ENCODE assay signal across 16 cellular contexts in the genomic region with DNA sequence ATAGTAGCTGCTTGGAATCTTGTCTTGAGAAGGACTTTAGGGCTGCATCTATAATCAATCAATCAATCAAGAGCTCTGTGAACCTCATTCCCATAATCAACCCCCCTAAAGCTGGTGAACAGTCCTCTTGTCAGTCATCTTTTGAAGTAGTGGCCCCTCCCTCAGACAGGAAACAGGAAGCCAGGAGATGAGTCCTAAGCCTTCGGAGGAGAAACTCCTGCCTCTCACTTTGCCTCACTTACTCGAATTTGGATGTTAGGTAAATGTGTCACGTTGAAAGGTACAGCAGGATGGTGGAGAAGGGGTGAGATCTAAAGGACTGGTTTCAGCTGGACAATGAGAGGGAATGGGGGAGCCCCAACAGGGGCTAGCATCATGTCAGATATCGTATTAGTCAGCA.
DNase-seq lines count a peak whose midpoint lies in the region; TF ChIP-seq lines count a peak whose summit lies in the region.
"Had no signal": no experiment of that assay in that cellular context is flagged by ENCODE, and none has a peak within 500 bp of the region (broad histone marks: within the 10 kb centered on the region; RNA-seq: fewer than 3 reads in every experiment).

No MANE protein-coding gene starts in this region.

- TF ChIP-seq POLR2A in esophagus muscularis mucosa (IDR thresholded peaks at IDR 0.05; ENCODE audit: low read depth) = no peak

- peaks cover 3% of the 10 kb centered on the region for H3K36me3 Mint-ChIP-seq in T-helper 1 cell treated with Interleukin-12 subunit alpha and Interleukin-12 subunit beta and Interleukin-4 antibody, amounts not matched to agents 30 μg/mL and 1 μg/mL, for 36 hours (ENCODE audit: low read depth)
- peaks cover 9% of the 10 kb centered on the region for H3K36me3 Mint-ChIP-seq in activated T-cell treated with anti-CD3 and anti-CD28 coated beads, Interleukin-2, amount 50 U/mL, for 24 hours (ENCODE audit: low read depth)
- H3K36me3 Mint-ChIP-seq: CD14-positive monocyte had no signal

- H3K27ac Mint-ChIP-seq in T-helper 1 cell treated with Interleukin-12 subunit alpha and Interleukin-12 subunit beta and Interleukin-4 antibody, amounts not matched to agents 30 μg/mL and 1 μg/mL, for 36 hours = peak overlapping the region; percentile 22
- peak overlapping the region; percentile 45 for H3K27ac Mint-ChIP-seq in activated T-cell treated with anti-CD3 and anti-CD28 coated beads, Interleukin-2, amount 50 U/mL, for 24 hours
- H3K27ac Mint-ChIP-seq: CD14-positive monocyte had no signal

- no peak overlapping the region for H3K4me3 Mint-ChIP-seq in T-helper 1 cell treated with Interleukin-12 subunit alpha and Interleukin-12 subunit beta and Interleukin-4 antibody, amounts not matched to agents 30 μg/mL and 1 μg/mL, for 36 hours
- H3K4me3 Mint-ChIP-seq in activated T-cell treated with anti-CD3 and anti-CD28 coated beads, Interleukin-2, amount 50 U/mL, for 24 hours = no peak overlapping the region
- H3K4me3 Mint-ChIP-seq: CD14-positive monocyte had no signal

- H3K27ac ChIP-seq in esophagus muscularis mucosa (replicated peaks in 1 of 4) = no peak overlapping the region
- H3K27ac ChIP-seq: 22Rv1, BLaER1, GM23248 had no signal

- H3K4me1 Mint-ChIP-seq in T-helper 1 cell treated with Interleukin-12 subunit alpha and Interleukin-12 subunit beta and Interleukin-4 antibody, amounts not matched to agents 30 μg/mL and 1 μg/mL, for 36 hours (ENCODE audit: low read depth) = peaks cover 8% of the 10 kb centered on the region
- peaks cover 16% of the 10 kb centered on the region for H3K4me1 Mint-ChIP-seq in activated T-cell treated with anti-CD3 and anti-CD28 coated beads, Interleukin-2, amount 50 U/mL, for 24 hours (ENCODE audit: low read depth)

- H3K4me1 ChIP-seq in esophagus muscularis mucosa = peaks cover 0 to 4% (median 3%) of the 10 kb centered on the region in 4 donors
- H3K4me1 ChIP-seq: HAP-1 had no signal

- H3K36me3 ChIP-seq in esophagus muscularis mucosa = no peaks in the 10 kb centered on the region
- H3K36me3 ChIP-seq: BLaER1, HAP-1 had no signal

- no peak for TF ChIP-seq CTCF in esophagus muscularis mucosa (IDR thresholded peaks at IDR 0.05)

- H3K4me3 ChIP-seq in esophagus muscularis mucosa = no peak overlapping the region
- H3K4me3 ChIP-seq: BLaER1, GM23248, HAP-1 had no signal

- no peaks in the 10 kb centered on the region for H3K27me3 ChIP-seq in esophagus muscularis mucosa
- H3K27me3 ChIP-seq: BLaER1 had no signal

- no peaks in the 10 kb centered on the region for H3K9me3 ChIP-seq in esophagus muscularis mucosa
- H3K9me3 ChIP-seq: BLaER1, HAP-1 had no signal

- H3K27me3 Mint-ChIP-seq in T-helper 1 cell treated with Interleukin-12 subunit alpha and Interleukin-12 subunit beta and Interleukin-4 antibody, amounts not matched to agents 30 μg/mL and 1 μg/mL, for 36 hours (ENCODE audit: low read depth) = no peaks in the 10 kb centered on the region
- no peaks in the 10 kb centered on the region for H3K27me3 Mint-ChIP-seq in activated T-cell treated with anti-CD3 and anti-CD28 coated beads, Interleukin-2, amount 50 U/mL, for 24 hours
- H3K27me3 Mint-ChIP-seq: CD4-positive, alpha-beta memory T cell had no signal

- 73% methylated on average over 4 of the region's 4 CpGs for WGBS in esophagus muscularis mucosa

- DNase-seq in T-helper 1 cell (no peak), activated T-cell treated with anti-CD3 and anti-CD28 coated beads for 4 hours (no peak), esophagus muscularis mucosa (ENCODE audit: extremely low spot score) (peak; percentile 66), NCI-H524 (lab: John Stamatoyannopoulos, UW) (no peak), cerebellar nuclear complex (lab: John Stamatoyannopoulos, UW) (no peak)
- no peak for DNase-seq in activated T-cell treated with anti-CD3 and anti-CD28 coated beads, Interleukin-2, amount 50 U/mL, for 24 hours
- DNase-seq: CD4-positive, alpha-beta memory T cell; DMS153; DMS79; GDM1; GM23248 had no signal

- intact Hi-C loops in esophagus muscularis mucosa (cut with DNase I) = no loop called here

- no peaks in the 10 kb centered on the region for H3K9me3 Mint-ChIP-seq in T-helper 1 cell treated with Interleukin-12 subunit alpha and Interleukin-12 subunit beta and Interleukin-4 antibody, amounts not matched to agents 30 μg/mL and 1 μg/mL, for 36 hours
- no peaks in the 10 kb centered on the region for H3K9me3 Mint-ChIP-seq in activated T-cell treated with anti-CD3 and anti-CD28 coated beads, Interleukin-2, amount 50 U/mL, for 24 hours

- TF ChIP-seq EP300 in esophagus muscularis mucosa (IDR thresholded peaks at IDR 0.05) = no peak
